Comparison of ENCODE assay signal across 10 cellular contexts in genomic region chr1:31396633-31397351, GRCh38. TPM values are rescaled to one million over a fixed set of nuclear protein-coding genes. Genes with fewer than 3 reads are reported as not detected.
DNase-seq lines count a peak whose midpoint lies in the region; ATAC-seq and TF ChIP-seq lines count a peak whose summit lies in the region.
"Had no signal": no experiment of that assay in that cellular context is flagged by ENCODE, and none has a peak within 500 bp of the region (broad histone marks: within the 10 kb centered on the region; RNA-seq: fewer than 3 reads in every experiment).

No MANE protein-coding gene starts in this region.

- H3K4me1 Mint-ChIP-seq in GM23338 = peaks cover 10% of the 10 kb centered on the region

- H3K36me3 ChIP-seq in A673 (ENCODE audit: insufficient read depth, low read length, poor library complexity, severe bottlenecking) = no peaks in the 10 kb centered on the region
- no peaks in the 10 kb centered on the region for H3K36me3 ChIP-seq in GM23338 (ENCODE audit: insufficient read depth)

- H3F3A ChIP-seq in GM23338 (replicated peaks; ENCODE audit: low read depth) = no peaks in the 10 kb centered on the region

- H3K27ac Mint-ChIP-seq in GM23338 = no peak overlapping the region

- H3K9me2 ChIP-seq in GM23338 (ENCODE audit: insufficient read depth) = no peaks in the 10 kb centered on the region

- no peak overlapping the region for H3K4me3 Mint-ChIP-seq in GM23338

- H3K27me3 Mint-ChIP-seq in GM23338 (ENCODE audit: insufficient read depth, low read depth, poor library complexity) = peaks cover 14% of the 10 kb centered on the region

- H3K27ac ChIP-seq in A673 (ENCODE audit: low read depth, low read length, poor library complexity, severe bottlenecking) = no peak overlapping the region
- H3K27ac ChIP-seq in GM23338 (ENCODE audit: low read depth) = no peak overlapping the region
- H3K27ac ChIP-seq in RWPE1 = peak overlapping the region; percentile 86

- H3K9me3 Mint-ChIP-seq in GM23338 = no peaks in the 10 kb centered on the region

- no peaks in the 10 kb centered on the region; the same call in 1 of the 2 replicates for H4K20me1 ChIP-seq in GM23338 (replicated peaks; ENCODE audit: insufficient read depth)

- H3K9me3 ChIP-seq in A673 (ENCODE audit: low read depth, low read length, poor library complexity, severe bottlenecking) = no peaks in the 10 kb centered on the region

- H3K27me3 ChIP-seq in A673 (replicated peaks; ENCODE audit: insufficient read depth, low read depth, low read length, poor library complexity) (no peaks in the 10 kb centered on the region), GM23338 (ENCODE audit: insufficient read depth) (peaks cover 3% of the 10 kb centered on the region; the same call in 1 of the 2 replicates)

- ATAC-seq in GM23338 = peak; percentile 9; the same call in 1 of the 3 replicates

- intact Hi-C loops in A673 (cut with micrococcal nuclease; ENCODE audit: unreplicated experiment) (loop anchor here (2.0 to 10.0 kb wide), 2 partner anchors 152 to 388 kb away; no protein-coding TSS in a partner anchor), head of caudate nucleus (cut with DNase I) (no loop called here), cardiac septum (cut with DNase I) (no loop called here)

- peak; percentile 48 for TF ChIP-seq CTCF in A673 (conservative IDR thresholded peaks at IDR 0.05; ENCODE audit: low read depth, low read length)
- peak; percentile 73 to 77 for TF ChIP-seq CTCF in GM23338 (conservative IDR thresholded peaks at IDR 0.05; ENCODE audit: low read depth in 2 of 2)
- peak; percentile 28; the same call in 1 of the 2 replicates for TF ChIP-seq CTCF in RWPE1 (conservative IDR thresholded peaks at IDR 0.05; ENCODE audit: low read depth)

- H3K79me2 ChIP-seq in GM23338 (replicated peaks; ENCODE audit: insufficient read depth) = no peaks in the 10 kb centered on the region

- POLR2A ChIA-PET in A673 (lab: Charles Lee; ENCODE audit: low non-redundant PET) (interaction anchor here (0.5 kb wide), 1 partner anchor 25 kb away, joined by 4 read pairs; no protein-coding TSS in a partner anchor), RWPE1 (lab: Yijun Ruan, JAX; ENCODE audit: low non-redundant PET) (interaction anchor here (1.0 kb wide), 1 partner anchor 25 kb away, joined by 3 read pairs; no protein-coding TSS in a partner anchor)

- H2AFZ ChIP-seq in GM23338 = no peak overlapping the region

- no peaks in the 10 kb centered on the region for H3K36me3 Mint-ChIP-seq in GM23338 (ENCODE audit: low read depth)

- BruUV-seq in A673 (replicated peaks; lab: Mats Ljungman, UMichigan) = no TSS peak

- DNase-seq in A673 (ENCODE audit: low spot score) (no peak), GM23338 (ENCODE audit: low spot score) (peak; percentile 62), RWPE1 (ENCODE audit: low spot score) (peak; percentile 83), fibroblast of peridontal ligament (ENCODE audit: extremely low read depth) (peak; percentile 98), NCI-H146 (lab: John Stamatoyannopoulos, UW) (no peak), head of caudate nucleus (no peak), cardiac septum (ENCODE audit: low spot score) (no peak)
- no peak for DNase-seq in stimulated activated naive CD4-positive, alpha-beta T cell treated with Interleukin-2 at 50 U/mL for 16 hours (lab: John Stamatoyannopoulos, UW)
- DNase-seq: activated CD8-positive, alpha-beta memory T cell treated with anti-CD3 and anti-CD28 coated beads for 24 hours; NCI-H1436 had no signal

- H3K4me1 ChIP-seq in A673 (ENCODE audit: insufficient read depth, low read length, poor library complexity, severe bottlenecking) (peaks cover 3% of the 10 kb centered on the region), GM23338 (ENCODE audit: insufficient read depth) (peaks cover 7% of the 10 kb centered on the region)

- H3K4me3 ChIP-seq in A673 (ENCODE audit: low read depth, low read length, poor library complexity, severe bottlenecking) = no peak overlapping the region
- H3K4me3 ChIP-seq in GM23338 = no peak overlapping the region

- CTCF ChIA-PET in A673 (lab: Charles Lee) (interaction anchor here (0.5 kb wide), 1 partner anchor 568 kb away, joined by 3 read pairs; no protein-coding TSS in a partner anchor), RWPE1 (lab: Yijun Ruan, JAX) (interaction anchor here (1.2 to 2.8 kb wide), 4 partner anchors 17 to 108 kb away, joined by 3 to 13 read pairs (median 4); no protein-coding TSS in a partner anchor)

- no peak overlapping the region for H3K4me2 ChIP-seq in GM23338

TF ChIP-seq in GM23338, 12 proteins besides CTCF, POLR2A, EP300 and RAD21 (continues in another document):
- no peak for TF ChIP-seq ZNF114 (CRISPR knock-in tag; IDR thresholded peaks at IDR 0.05)
- TF ChIP-seq STAT1 (IDR thresholded peaks at IDR 0.05; ENCODE audit: unreplicated experiment) = no peak
- TF ChIP-seq ZNF331 (CRISPR knock-in tag; IDR thresholded peaks at IDR 0.05; ENCODE audit: low read depth) = no peak
- TF ChIP-seq NANOG (IDR thresholded peaks at IDR 0.05; ENCODE audit: borderline replicate concordance) = no peak
- TF ChIP-seq POLR2AphosphoS5 (IDR thresholded peaks at IDR 0.05; ENCODE audit: low read depth) = no peak
- TF ChIP-seq EZH2phosphoT487 (IDR thresholded peaks at IDR 0.05; ENCODE audit: unreplicated experiment) = no peak
- no peak for TF ChIP-seq ETS1 (IDR thresholded peaks at IDR 0.05)

RNA-seq across cellular contexts. Expression of gene SERINC2, which starts 16.2 kb away (rescaled TPM):
- total RNA-seq in A673 (2021) (0.30 and 0.42 TPM in 2 replicates), cardiac septum (2.8 TPM)
- 18.8 and 20.5 TPM in 2 replicates for total RNA-seq in GM23338 (2014; rRNA removed; shearing (Covaris generic))
- polyA plus RNA-seq in GM23338 (2016; fragmentation: Nextera tagmentation; extraction: Ambion mirVana) = 22.5 and 23.3 TPM in 2 replicates

RNA-seq across cellular contexts. Expression of gene FABP3, which starts 23.9 kb away (rescaled TPM):
- total RNA-seq in A673 (2021) (0.66 TPM in 1 of 2 replicates, not detected in the other), cardiac septum (3,048 TPM)
- 19.3 and 27.9 TPM in 2 replicates for total RNA-seq in GM23338 (2014; rRNA removed; shearing (Covaris generic))
- polyA plus RNA-seq in GM23338 (2016; fragmentation: Nextera tagmentation; extraction: Ambion mirVana) = 50.0 and 50.2 TPM in 2 replicates

Comparison
In these comparisons a context has a peak if more than half of its experiments do, and no peak if none do; other contexts are left out.
1. DNase-seq: peak in GM23338 (single experiment), RWPE1 (single experiment) and fibroblast of peridontal ligament (single experiment); none in A673 (single experiment), stimulated activated naive CD4-positive, alpha-beta T cell treated with Interleukin-2 at 50 U/mL for 16 hours (single experiment), NCI-H146 (single experiment), head of caudate nucleus (0 of 42) and cardiac septum (single experiment).
2. RNA of gene FABP3, which starts 23.9 kb away (total RNA-seq): 3,048 TPM in cardiac septum (single experiment); 19.3 to 27.9 TPM in GM23338 and 0.66 TPM in A673; every median in the first group is over 100 times any median in the second.
3. Peak in every context shown above with its lines, with median percentiles within 50 percentile points of each other: CTCF ChIP-seq.